In the genomic region with DNA sequence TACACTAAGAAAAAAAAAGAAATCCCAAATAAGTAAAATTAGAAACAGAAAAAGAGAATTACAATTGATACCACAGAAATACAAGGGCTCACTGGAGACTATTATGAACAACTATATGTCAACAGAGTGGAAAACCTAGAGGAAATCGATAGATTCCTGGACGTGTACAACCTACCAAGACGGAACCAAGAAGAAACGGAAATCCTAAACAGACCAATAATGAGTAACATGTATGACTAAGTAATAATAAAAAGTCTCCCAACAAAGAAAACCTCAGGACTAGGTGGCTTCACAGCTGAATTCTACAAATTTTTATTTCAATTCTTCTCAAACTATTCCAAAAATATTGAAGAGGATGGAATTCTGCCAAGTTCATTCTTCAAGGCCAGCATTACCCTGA, we compare ENCODE assay signal across 23 cellular contexts.
"Had no signal": no experiment of that assay in that cellular context is flagged by ENCODE, and none has a peak within 500 bp of the region (broad histone marks: within the 10 kb centered on the region; RNA-seq: fewer than 3 reads in every experiment).

No MANE protein-coding gene starts in this region.

- H3K36me3 ChIP-seq: esophagus muscularis mucosa had no signal

- DNase-seq: activated CD4-positive, alpha-beta memory T cell treated with anti-CD3 and anti-CD28 coated beads, Interleukin-2, amount 10 ng/mL, durations not matched to agents 7 days and 5 days; activated CD4-positive, alpha-beta T cell treated with anti-CD3 and anti-CD28 coated beads for 36 hours; activated CD4-positive, alpha-beta T cell treated with anti-CD3 and anti-CD28 coated beads, Interleukin-2, amount 10 ng/mL, durations not matched to agents 24 days and 14 days; activated CD4-positive, CD25-positive, alpha-beta regulatory T cell; activated CD4-positive, CD25-positive, alpha-beta regulatory T cell treated with anti-CD3 and anti-CD28 coated beads, Interleukin-2, amount 50 U/mL, for 72 hours; activated CD8-positive, alpha-beta memory T cell treated with anti-CD3 and anti-CD28 coated beads, Interleukin-2, amount 50 U/mL, for 48 hours; activated gamma-delta T cell; activated naive CD4-positive, alpha-beta T cell; activated naive CD4-positive, alpha-beta T cell treated with anti-CD3 and anti-CD28 coated beads, Interleukin-2, amount 10 ng/mL, durations not matched to agents 7 days and 5 days; activated naive CD8-positive, alpha-beta T cell treated with anti-CD3 and anti-CD28 coated beads, Interleukin-2, amount 10 ng/mL, durations not matched to agents 7 days and 5 days; activated T-cell treated with anti-CD3 and anti-CD28 coated beads for 4 hours; activated T-cell treated with anti-CD3 and anti-CD28 coated beads, Interleukin-2, amount 50 U/mL, for 24 hours; activated T-cell treated with anti-CD3 and anti-CD28 coated beads, Interleukin-2, amount 50 U/mL, for 72 hours; amniotic stem cell; anterior cingulate cortex; body of pancreas; cortex of kidney; dermis blood vessel endothelial cell; effector CD4-positive, alpha-beta T cell; effector memory CD8-positive, alpha-beta T cell; erythroblast; T-helper 1 cell had no signal

- H3K27me3 ChIP-seq: body of pancreas, esophagus muscularis mucosa had no signal

- H3K9me3 ChIP-seq: body of pancreas, esophagus muscularis mucosa had no signal

- H3K4me1 ChIP-seq: body of pancreas had no signal

- ATAC-seq: body of pancreas; effector memory CD8-positive, alpha-beta T cell had no signal

- H3K27ac ChIP-seq: body of pancreas, esophagus muscularis mucosa had no signal

- H3K4me3 ChIP-seq: body of pancreas, esophagus muscularis mucosa had no signal
